ENCODE assay signal across 21 cellular contexts in the genomic region with DNA sequence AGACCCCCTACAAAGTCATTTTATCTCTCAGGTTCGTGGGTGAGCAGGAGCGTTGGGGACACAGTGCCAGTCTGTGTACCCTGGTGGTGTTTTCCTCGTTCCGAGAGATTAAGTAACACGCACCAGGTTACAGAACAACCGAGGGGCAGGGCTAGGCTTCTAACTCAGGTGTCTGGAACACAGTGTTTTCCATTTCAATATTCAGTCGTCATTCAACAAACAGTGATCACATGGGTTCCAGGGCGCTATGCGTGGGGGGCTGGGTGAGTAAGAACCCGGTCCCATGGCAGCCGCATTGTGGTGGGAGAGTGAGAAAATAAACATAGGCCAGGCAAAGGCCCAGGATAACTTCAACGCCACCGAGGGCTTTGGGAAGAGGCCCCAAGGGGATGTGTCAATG. TPM values are rescaled to one million over a fixed set of nuclear protein-coding genes. Genes with fewer than 3 reads are reported as not detected.
"Had no signal": no experiment of that assay in that cellular context is flagged by ENCODE, and none has a peak within 500 bp of the region (broad histone marks: within the 10 kb centered on the region; RNA-seq: fewer than 3 reads in every experiment).

No MANE protein-coding gene starts in this region.

- H3K4me3 ChIP-seq: neural progenitor cell, ovary, thyroid gland, uterus had no signal

- ATAC-seq: stimulated activated naive B cell treated with anti-CD40 and anti-IgM and Interleukin-4, amounts not matched to agents 10 μg/mL and 1 μg/mL and 100 μg/mL, for 72 hours had no signal

- H3K4me2 ChIP-seq: neural progenitor cell had no signal

- H3K9me3 ChIP-seq: ovary, thyroid gland, uterus had no signal

- H3K9ac ChIP-seq: neural progenitor cell had no signal

- H2AFZ ChIP-seq: neural progenitor cell had no signal

- H3K27me3 ChIP-seq: neural progenitor cell, ovary, thyroid gland, uterus had no signal

- DNase-seq: activated B cell treated with CpG ODN at 0.5 μM for 24 hours; activated CD4-positive, alpha-beta T cell treated with anti-CD3 and anti-CD28 coated beads, Interleukin-2, amount 10 ng/mL, durations not matched to agents 24 days and 14 days; activated naive CD8-positive, alpha-beta T cell treated with anti-CD3 and anti-CD28 coated beads, Interleukin-2, amount 10 ng/mL, durations not matched to agents 7 days and 5 days; cerebellar nuclear complex; effector memory CD4-positive, alpha-beta T cell; foreskin melanocyte; immature natural killer cell; mammary epithelial cell; naive B cell; retina; stimulated activated CD4-positive, alpha-beta T cell treated with anti-CD3 and anti-CD28 coated beads, Interleukin-15, amount 100 ng/mL, for 24 hours; stimulated activated CD4-positive, alpha-beta T cell treated with anti-CD3 and anti-CD28 coated beads, Interleukin-4, amount 100 ng/mL, for 1 hour; stimulated activated naive B cell treated with anti-CD40 and anti-IgM and Interleukin-4, amounts not matched to agents 10 μg/mL and 1 μg/mL and 100 μg/mL, for 72 hours; T-helper 2 cell had no signal

- H3K27ac ChIP-seq: neural progenitor cell, ovary, thyroid gland, uterus had no signal

- H3K36me3 ChIP-seq: neural progenitor cell, ovary, thyroid gland, uterus had no signal

- H3K4me1 ChIP-seq: uterus had no signal

RNA-seq across cellular contexts. Expression of gene RNU6ATAC, which starts 55.9 kb away (rescaled TPM):
- total RNA-seq: fibroblast of lung, mononuclear cell, skeletal muscle tissue, thyroid gland had no signal
- polyA plus RNA-seq: fibroblast of lung, immature natural killer cell, mammary epithelial cell, ovary had no signal
